In genomic region chr9:70563437-70564204, GRCh38 we compare ENCODE assay signal across 8 cellular contexts.
DNase-seq lines count a peak whose midpoint lies in the region; ATAC-seq and TF ChIP-seq lines count a peak whose summit lies in the region.

No MANE protein-coding gene starts in this region.

- intact Hi-C loops in Right ventricle myocardium inferior (cut with DNase I) = loop anchor here (10.0 kb wide), 1 partner anchor 51 kb away; no protein-coding TSS in a partner anchor
- intact Hi-C loops in cardiac septum (cut with DNase I) = no loop called here
- intact Hi-C loops in activated B cell treated with CpG ODN at 0.5 μM for 24 hours (cut with micrococcal nuclease) = loop anchor here (1.0 to 2.0 kb wide), 5 partner anchors 39 to 305 kb away; partner anchors contain the start of gene SMC5
- intact Hi-C loops in sciatic nerve (cut with DNase I) = no loop called here
- intact Hi-C loops in Calu3 (cut with micrococcal nuclease; ENCODE audit: unreplicated experiment) = no loop called here
- intact Hi-C loops in gastrocnemius medialis (cut with DNase I; ENCODE audit: low total_unique reads) = no loop called here

- no peak for DNase-seq in Right ventricle myocardium inferior (ENCODE audit: missing footprints)
- DNase-seq in cardiac septum (ENCODE audit: low spot score) = no peak
- DNase-seq in activated B cell treated with CpG ODN at 0.5 μM for 24 hours = peak; percentile 20
- DNase-seq in epithelial cell of esophagus (ENCODE audit: low read depth) = peak; percentile 35
- DNase-seq in sciatic nerve (ENCODE audit: low spot score) = no peak
- no peak for DNase-seq in Calu3
- no peak for DNase-seq in gastrocnemius medialis

- TF ChIP-seq POLR2A in gastrocnemius medialis (IDR thresholded peaks at IDR 0.05) = no peak

- BruUV-seq in Calu3 (replicated peaks; lab: Mats Ljungman, UMichigan) = no TSS peak

- no peak overlapping the region for H3K4me3 ChIP-seq in epithelial cell of esophagus (ENCODE audit: low read length)
- no peak overlapping the region for H3K4me3 ChIP-seq in gastrocnemius medialis

- no peaks in the 10 kb centered on the region for H3K36me3 Mint-ChIP-seq in activated B cell treated with CpG ODN at 0.5 μM for 24 hours (ENCODE audit: low read depth)
- no peaks in the 10 kb centered on the region for H3K36me3 Mint-ChIP-seq in Calu3 (ENCODE audit: insufficient read depth, unreplicated experiment)

- H3K9me3 ChIP-seq in gastrocnemius medialis = no peaks in the 10 kb centered on the region

- H3K4me1 Mint-ChIP-seq in activated B cell treated with CpG ODN at 0.5 μM for 24 hours (peaks cover 27% of the 10 kb centered on the region), Calu3 (ENCODE audit: low read depth, unreplicated experiment) (no peaks in the 10 kb centered on the region)

- peak; percentile 52 for ATAC-seq in Right ventricle myocardium inferior
- peak; percentile 97 for ATAC-seq in HG03175 (IDR thresholded peaks at IDR 0.05; ENCODE audit: unreplicated experiment)
- peak; percentile 93 for ATAC-seq in activated B cell treated with CpG ODN at 0.5 μM for 24 hours (ENCODE audit: low read depth)
- peak; percentile 67 for ATAC-seq in sciatic nerve
- no peak for ATAC-seq in gastrocnemius medialis

- H3K27ac Mint-ChIP-seq in activated B cell treated with CpG ODN at 0.5 μM for 24 hours = peak overlapping the region; percentile 95
- H3K27ac Mint-ChIP-seq in Calu3 (ENCODE audit: unreplicated experiment) = no peak overlapping the region

- no peaks in the 10 kb centered on the region for H3K27me3 Mint-ChIP-seq in activated B cell treated with CpG ODN at 0.5 μM for 24 hours
- peaks cover 49% of the 10 kb centered on the region for H3K27me3 Mint-ChIP-seq in Calu3 (ENCODE audit: unreplicated experiment)

- CTCF ChIA-PET in activated B cell treated with CpG ODN at 0.5 μM for 24 hours (lab: Charles Lee) (interaction anchor here (1.0 to 2.7 kb wide), 2 partner anchors 39 to 593 kb away, joined by 3 to 15 read pairs; no protein-coding TSS in a partner anchor), Calu3 (lab: Charles Lee) (no interaction called here)

- TF ChIP-seq CTCF in activated B cell treated with CpG ODN at 0.5 μM for 24 hours (IDR thresholded peaks at IDR 0.05) (no peak), epithelial cell of esophagus (IDR thresholded peaks at IDR 0.05; ENCODE audit: insufficient read depth, low read depth, low read length, missing control alignments) (no peak), Calu3 (IDR thresholded peaks at IDR 0.05; ENCODE audit: unreplicated experiment) (no peak), gastrocnemius medialis (IDR thresholded peaks at IDR 0.05 in 4 of 5, conservative IDR thresholded peaks at IDR 0.05 in 1 of 5) (no peak)

- no peaks in the 10 kb centered on the region for H3K36me3 ChIP-seq in gastrocnemius medialis

- in situ Hi-C loops in gastrocnemius medialis (cut with MboI; ENCODE audit: low sequenced_read_pairs in 4 of 4) = no loop called here

- H3K27ac ChIP-seq in gastrocnemius medialis = no peak overlapping the region

- no peaks in the 10 kb centered on the region for H3K4me1 ChIP-seq in gastrocnemius medialis

- H3K27me3 ChIP-seq in gastrocnemius medialis = no peaks in the 10 kb centered on the region

- H3K9me3 Mint-ChIP-seq in activated B cell treated with CpG ODN at 0.5 μM for 24 hours (no peaks in the 10 kb centered on the region), Calu3 (ENCODE audit: low read depth, unreplicated experiment) (no peaks in the 10 kb centered on the region)

- H3K4me3 Mint-ChIP-seq in activated B cell treated with CpG ODN at 0.5 μM for 24 hours = peak overlapping the region; percentile 72
- H3K4me3 Mint-ChIP-seq in Calu3 (ENCODE audit: low read depth, unreplicated experiment) = no peak overlapping the region

- POLR2A ChIA-PET in activated B cell treated with CpG ODN at 0.5 μM for 24 hours (lab: Charles Lee) = interaction anchor here (0.6 to 2.5 kb wide), 6 partner anchors 11 to 151 kb away, joined by 3 to 23 read pairs (median 6); partner anchors contain the start of gene KLF9

Comparison
In these comparisons a context has a peak if more than half of its experiments do, and no peak if none do; other contexts are left out.
1. intact Hi-C loops: an anchor here in Right ventricle myocardium inferior (10.0 kb wide) and activated B cell treated with CpG ODN at 0.5 μM for 24 hours (1.0 to 2.0 kb wide); none called in cardiac septum, sciatic nerve, Calu3 and gastrocnemius medialis.
2. ATAC-seq: peak in Right ventricle myocardium inferior (single experiment), HG03175 (single experiment), activated B cell treated with CpG ODN at 0.5 μM for 24 hours (single experiment) and sciatic nerve (single experiment); none in gastrocnemius medialis (0 of 2).
3. DNase-seq: peak in activated B cell treated with CpG ODN at 0.5 μM for 24 hours (single experiment) and epithelial cell of esophagus (single experiment); none in Right ventricle myocardium inferior (single experiment), cardiac septum (single experiment), sciatic nerve (single experiment), Calu3 (single experiment) and gastrocnemius medialis (0 of 2).